In the genomic region with DNA sequence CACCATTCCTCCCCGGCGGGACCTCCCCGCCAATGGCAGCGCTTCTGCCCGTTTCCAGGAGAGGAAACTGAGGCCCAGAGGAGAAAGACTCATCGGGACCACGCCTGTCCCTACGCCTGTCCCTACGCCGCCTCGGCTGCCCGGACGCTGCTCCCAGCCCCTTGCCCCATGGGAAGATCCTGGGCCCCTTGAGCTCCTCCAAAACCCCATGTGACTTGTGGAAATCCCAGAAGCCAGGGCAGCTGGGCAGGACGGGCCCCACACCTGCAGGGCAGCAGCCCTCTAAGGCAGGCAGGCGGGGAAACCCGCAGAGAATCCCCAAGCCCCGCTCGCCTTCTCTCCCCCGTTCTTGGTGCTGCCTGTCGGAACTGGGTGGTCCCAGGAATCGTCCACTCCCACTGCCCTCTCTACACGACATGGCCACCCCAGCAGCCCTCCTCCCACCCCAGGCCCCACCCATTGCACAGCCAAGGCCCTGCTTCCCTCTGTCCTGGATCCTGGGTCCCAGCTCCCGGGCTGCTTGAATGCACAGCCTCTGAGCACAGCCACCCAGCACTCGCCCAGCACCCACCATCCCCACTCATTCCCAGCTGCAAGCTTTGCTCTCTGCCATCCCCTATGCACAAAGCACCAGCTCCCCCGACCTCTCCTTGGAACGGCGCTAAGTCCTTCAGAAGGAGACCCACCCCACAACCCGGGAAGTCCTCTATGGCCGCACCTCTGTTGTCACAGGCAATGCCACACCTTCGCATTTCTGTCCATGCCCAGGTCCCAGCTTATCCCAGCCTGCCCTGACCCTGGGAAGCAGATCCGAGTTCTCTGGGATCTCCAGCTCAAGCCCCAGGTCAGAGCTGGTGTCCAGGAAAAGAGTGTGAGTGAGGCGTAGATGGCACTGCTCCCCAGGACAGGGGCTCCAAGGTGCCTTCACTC, we compare ENCODE assay signal across 1 cellular context.
TF ChIP-seq lines count a peak whose summit lies in the region.

No MANE protein-coding gene starts in this region.

TF ChIP-seq in WTC11, 78 proteins besides CTCF, POLR2A, EP300 and RAD21 (continued from another document):
- no peak for TF ChIP-seq IRF2 (CRISPR knock-in tag; IDR thresholded peaks at IDR 0.05; ENCODE audit: borderline replicate concordance, low read depth)
- TF ChIP-seq MYBL2 (CRISPR knock-in tag; IDR thresholded peaks at IDR 0.05) = no peak
- TF ChIP-seq, protein P1, sequence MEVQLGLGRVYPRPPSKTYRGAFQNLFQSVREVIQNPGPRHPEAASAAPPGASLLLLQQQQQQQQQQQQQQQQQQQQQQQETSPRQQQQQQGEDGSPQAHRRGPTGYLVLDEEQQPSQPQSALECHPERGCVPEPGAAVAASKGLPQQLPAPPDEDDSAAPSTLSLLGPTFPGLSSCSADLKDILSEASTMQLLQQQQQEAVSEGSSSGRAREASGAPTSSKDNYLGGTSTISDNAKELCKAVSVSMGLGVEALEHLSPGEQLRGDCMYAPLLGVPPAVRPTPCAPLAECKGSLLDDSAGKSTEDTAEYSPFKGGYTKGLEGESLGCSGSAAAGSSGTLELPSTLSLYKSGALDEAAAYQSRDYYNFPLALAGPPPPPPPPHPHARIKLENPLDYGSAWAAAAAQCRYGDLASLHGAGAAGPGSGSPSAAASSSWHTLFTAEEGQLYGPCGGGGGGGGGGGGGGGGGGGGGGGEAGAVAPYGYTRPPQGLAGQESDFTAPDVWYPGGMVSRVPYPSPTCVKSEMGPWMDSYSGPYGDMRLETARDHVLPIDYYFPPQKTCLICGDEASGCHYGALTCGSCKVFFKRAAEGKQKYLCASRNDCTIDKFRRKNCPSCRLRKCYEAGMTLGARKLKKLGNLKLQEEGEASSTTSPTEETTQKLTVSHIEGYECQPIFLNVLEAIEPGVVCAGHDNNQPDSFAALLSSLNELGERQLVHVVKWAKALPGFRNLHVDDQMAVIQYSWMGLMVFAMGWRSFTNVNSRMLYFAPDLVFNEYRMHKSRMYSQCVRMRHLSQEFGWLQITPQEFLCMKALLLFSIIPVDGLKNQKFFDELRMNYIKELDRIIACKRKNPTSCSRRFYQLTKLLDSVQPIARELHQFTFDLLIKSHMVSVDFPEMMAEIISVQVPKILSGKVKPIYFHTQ (CRISPR knock-in tag; IDR thresholded peaks at IDR 0.05) = no peak
- TF ChIP-seq, protein P2, sequence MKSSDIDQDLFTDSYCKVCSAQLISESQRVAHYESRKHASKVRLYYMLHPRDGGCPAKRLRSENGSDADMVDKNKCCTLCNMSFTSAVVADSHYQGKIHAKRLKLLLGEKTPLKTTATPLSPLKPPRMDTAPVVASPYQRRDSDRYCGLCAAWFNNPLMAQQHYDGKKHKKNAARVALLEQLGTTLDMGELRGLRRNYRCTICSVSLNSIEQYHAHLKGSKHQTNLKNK (CRISPR knock-in tag; IDR thresholded peaks at IDR 0.05) = no peak
- TF ChIP-seq JAZF1 (CRISPR knock-in tag; IDR thresholded peaks at IDR 0.05) = no peak
- no peak for TF ChIP-seq NR1H2 (CRISPR knock-in tag; IDR thresholded peaks at IDR 0.05)
